Comparison of ENCODE assay signal across 15 cellular contexts in the genomic region with DNA sequence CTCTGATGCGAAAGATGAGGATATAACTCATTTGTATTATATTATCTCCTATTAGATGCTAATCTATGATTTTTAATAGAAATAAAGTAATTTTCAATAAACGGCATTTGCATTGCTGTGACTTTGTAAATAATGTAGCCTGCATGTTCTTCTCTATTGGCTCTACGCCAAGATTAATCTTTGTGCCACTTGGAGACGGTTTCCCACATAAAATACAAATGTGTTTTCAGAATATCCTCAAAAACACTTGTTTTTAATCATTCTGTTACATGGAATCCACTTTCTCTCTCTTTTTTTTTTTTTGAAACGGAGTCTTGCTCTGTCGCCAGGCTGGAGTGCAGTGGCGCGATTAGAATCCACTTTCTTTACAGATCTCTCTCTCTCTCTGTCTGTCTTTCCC.
"Had no signal": no experiment of that assay in that cellular context is flagged by ENCODE, and none has a peak within 500 bp of the region (broad histone marks: within the 10 kb centered on the region; RNA-seq: fewer than 3 reads in every experiment).

No MANE protein-coding gene starts in this region.

- DNase-seq: activated CD4-positive, alpha-beta T cell treated with anti-CD3 and anti-CD28 coated beads for 1 hour; activated CD4-positive, alpha-beta T cell treated with anti-CD3 and anti-CD28 coated beads, Interleukin-2, amount 50 U/mL, for 1 hour; activated CD8-positive, alpha-beta T cell treated with anti-CD3 and anti-CD28 coated beads, Interleukin-2, amount 10 ng/mL, durations not matched to agents 7 days and 5 days; activated gamma-delta T cell; activated naive CD4-positive, alpha-beta T cell treated with anti-CD3 and anti-CD28 coated beads, Interleukin-2, amount 50 U/mL, for 16 hours; activated naive CD8-positive, alpha-beta T cell treated with anti-CD3 and anti-CD28 coated beads, Interleukin-2, amount 50 U/mL, for 24 hours; cerebellar nuclear complex; foreskin fibroblast; heart right ventricle; left colon; mesendoderm; stimulated activated CD4-positive, alpha-beta T cell treated with anti-CD3 and anti-CD28 coated beads, Interleukin-15, amount 100 ng/mL, for 24 hours; stimulated activated CD8-positive, alpha-beta memory T cell treated with anti-CD3 and anti-CD28 coated beads, Interleukin-4, amount 100 ng/mL, for 48 hours; stimulated activated naive CD4-positive, alpha-beta T cell treated with Interleukin-2 at 50 U/mL for 16 hours; upper lobe of right lung had no signal
